In the genomic region with DNA sequence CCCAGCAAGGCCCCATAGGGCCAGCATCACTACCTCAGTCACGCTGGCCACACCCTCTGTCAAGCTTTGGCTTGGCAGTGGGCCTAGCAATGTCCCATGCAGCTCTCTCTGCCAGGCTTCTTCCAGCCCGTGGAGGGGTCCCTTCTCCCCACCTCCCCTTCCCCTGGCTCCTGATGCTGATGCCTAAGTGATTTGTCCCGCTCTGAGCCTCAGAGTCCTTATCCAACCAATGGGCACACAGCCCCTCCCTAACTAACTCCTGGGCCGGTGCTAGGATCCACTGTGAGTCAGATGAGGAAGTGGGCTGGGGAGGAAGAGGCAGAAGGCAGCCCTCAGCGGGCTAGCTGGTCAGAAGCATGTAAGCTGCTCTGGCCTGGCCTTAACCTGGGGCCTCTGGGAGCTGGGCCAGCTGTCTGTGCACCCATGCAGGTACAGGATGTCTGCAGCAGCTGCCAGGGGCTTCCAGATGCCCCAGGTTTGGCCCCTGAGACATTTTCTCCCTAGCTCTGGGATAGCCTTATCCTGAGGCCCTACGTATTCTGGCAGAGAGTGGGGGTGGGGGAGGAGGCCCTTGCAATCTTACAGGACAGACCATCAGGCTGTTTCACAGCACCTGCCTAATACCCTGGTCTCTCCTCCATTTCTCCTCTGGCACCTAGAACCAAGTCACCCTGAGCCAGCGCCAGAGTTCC, we compare ENCODE assay signal across 8 cellular contexts. TPM values are rescaled to one million over a fixed set of nuclear protein-coding genes. Genes with fewer than 3 reads are reported as not detected.
DNase-seq lines count a peak whose midpoint lies in the region; ATAC-seq, FAIRE-seq and TF ChIP-seq lines count a peak whose summit lies in the region.

No MANE protein-coding gene starts in this region.

- peak overlapping the region; percentile 79 for H3K4me2 ChIP-seq in endothelial cell of umbilical vein (ENCODE audit: insufficient read depth, low read length)

- H3K4me1 ChIP-seq in endothelial cell of umbilical vein (ENCODE audit: control insufficient read depth, extremely low read depth, insufficient read depth, low read length) (peaks cover 36% of the 10 kb centered on the region), mucosa of descending colon (ENCODE audit: low read depth) (peaks cover 17% of the 10 kb centered on the region), vagina (peaks cover 68% of the 10 kb centered on the region)

- peak overlapping the region; percentile 92 for H3K4me3 ChIP-seq in AG10803 (ENCODE audit: low read length)
- H3K4me3 ChIP-seq in endothelial cell of umbilical vein (replicated peaks in 1 of 3; ENCODE audit: insufficient read depth in 1 of 3, low read depth in 1 of 3, low read length in 3 of 3), result peak overlapping the region; percentile 76 to 78 (median 77)
- no peak overlapping the region for H3K4me3 ChIP-seq in mucosa of descending colon
- peak overlapping the region; percentile 71 to 98 for H3K4me3 ChIP-seq in vagina

- POLR2A ChIA-PET in endothelial cell of umbilical vein (lab: Charles Lee), result no interaction called here

- H3K27me3 ChIP-seq in endothelial cell of umbilical vein (ENCODE audit: control insufficient read depth in 2 of 2, insufficient read depth in 2 of 2, low read length in 2 of 2) (no peaks in the 10 kb centered on the region), vagina (no peaks in the 10 kb centered on the region)

- CTCF ChIA-PET in endothelial cell of umbilical vein (lab: Charles Lee), result interaction anchor here (0.9 to 2.0 kb wide), 7 partner anchors 16 to 106 kb away, joined by 3 to 15 read pairs (median 4); partner anchors contain the start of genes NKTR, SEC22C and SS18L2

- peak; percentile 56 for ATAC-seq in GM18517 (IDR thresholded peaks at IDR 0.05; ENCODE audit: unreplicated experiment)
- ATAC-seq in HG03342 (IDR thresholded peaks at IDR 0.05; ENCODE audit: unreplicated experiment), result peak; percentile 60
- ATAC-seq in SK-N-SH treated with all-trans-retinoic acid at 6 μM for 48 hours, result peak; percentile 65
- peak; percentile 87 for ATAC-seq in mucosa of descending colon

- TF ChIP-seq POLR2A in endothelial cell of umbilical vein (IDR thresholded peaks at IDR 0.05; ENCODE audit: low read depth, low read length) (peak; percentile 86), vagina (IDR thresholded peaks at IDR 0.05) (peak in 1 of 2 donors; percentile 79)

- H3K9me1 ChIP-seq in endothelial cell of umbilical vein (replicated peaks; ENCODE audit: control insufficient read depth, extremely low read depth, insufficient read depth, low read length), result no peaks in the 10 kb centered on the region

- peak; percentile 99 for FAIRE-seq in endothelial cell of umbilical vein (lab: Jason Lieb, UNC)

- dilution Hi-C loops in endothelial cell of umbilical vein (cut with MboI; ENCODE audit: extremely low pct_ligation_motif_present, low sequenced_read_pairs), result no loop called here

- peaks cover 37% of the 10 kb centered on the region for H3K79me2 ChIP-seq in endothelial cell of umbilical vein (ENCODE audit: control insufficient read depth, insufficient read depth, low read length)

- H3K36me3 ChIP-seq in endothelial cell of umbilical vein (ENCODE audit: control insufficient read depth in 2 of 2, extremely low read depth in 1 of 2, insufficient read depth in 2 of 2, low read length in 2 of 2) (peaks cover 3 to 9% of the 10 kb centered on the region in 2 experiments), mucosa of descending colon (ENCODE audit: low read depth) (no peaks in the 10 kb centered on the region), vagina (no peaks in the 10 kb centered on the region)

- H3K9ac ChIP-seq in endothelial cell of umbilical vein (replicated peaks; ENCODE audit: extremely low read depth, insufficient read depth, low read length), result peak overlapping the region; percentile 69

- intact Hi-C loops in endothelial cell of umbilical vein (cut with micrococcal nuclease) (loop anchor here (1.0 kb wide), 1 partner anchor 92 kb away; no protein-coding TSS in a partner anchor), mucosa of descending colon (cut with DNase I, micrococcal nuclease) (loop anchor here in 1 of 2 donors (10.0 kb wide), 1 partner anchor 92 kb away; no protein-coding TSS in a partner anchor), vagina (cut with DNase I) (no loop called here)

- TF ChIP-seq CTCF in AG10803 (conservative IDR thresholded peaks at IDR 0.05; ENCODE audit: low read length), result no peak
- no peak for TF ChIP-seq CTCF in endothelial cell of umbilical vein (IDR thresholded peaks at IDR 0.05; ENCODE audit: extremely low read depth in 1 of 2, insufficient read depth in 1 of 2, low read depth in 1 of 2, low read length in 2 of 2)
- TF ChIP-seq CTCF in mucosa of descending colon (IDR thresholded peaks at IDR 0.05), result no peak
- TF ChIP-seq CTCF in vagina (IDR thresholded peaks at IDR 0.05), result no peak

- H2AFZ ChIP-seq in endothelial cell of umbilical vein (ENCODE audit: low read depth, low read length), result peak overlapping the region; percentile 29

- DNase-seq in AG10803 (ENCODE audit: low read depth) (peak; percentile 70), endothelial cell of umbilical vein (ENCODE audit: low read depth, low spot score) (peak; percentile 80), mucosa of descending colon (peak; percentile 48 to 85 (median 63)), vagina (ENCODE audit: extremely low spot score in 2 of 2) (peak in 1 of 2 donors; percentile 91)
- DNase-seq in stimulated activated CD4-positive, alpha-beta T cell treated with anti-CD3 and anti-CD28 coated beads, Interleukin-12 subunit alpha, Interleukin-12 subunit beta, amount 100 ng/mL, for 4 hours, result no peak

- BruUV-seq in endothelial cell of umbilical vein (replicated peaks; lab: Mats Ljungman, UMichigan), result TSS peak; percentile 7

- no peaks in the 10 kb centered on the region for H4K20me1 ChIP-seq in endothelial cell of umbilical vein (replicated peaks; ENCODE audit: control insufficient read depth, extremely low read depth, insufficient read depth, low read length)

- H3K9me3 ChIP-seq in endothelial cell of umbilical vein (replicated peaks; ENCODE audit: control insufficient read depth, insufficient read depth, low read length) (no peaks in the 10 kb centered on the region), mucosa of descending colon (no peaks in the 10 kb centered on the region), vagina (no peaks in the 10 kb centered on the region)

- H3K27ac ChIP-seq in endothelial cell of umbilical vein (ENCODE audit: insufficient read depth, low read depth, low read length), result peak overlapping the region; percentile 57
- peak overlapping the region; percentile 96 for H3K27ac ChIP-seq in vagina

TF ChIP-seq in SK-N-SH treated with all-trans-retinoic acid at 6 μM for 48 hours, 23 proteins besides CTCF, POLR2A, EP300 and RAD21 (continues in another document):
- no peak for TF ChIP-seq ESRRG (CRISPR knock-in tag; IDR thresholded peaks at IDR 0.05)

TF ChIP-seq in endothelial cell of umbilical vein, 7 proteins besides CTCF, POLR2A, EP300 and RAD21:
- TF ChIP-seq EZH2 (IDR thresholded peaks at IDR 0.05; ENCODE audit: borderline replicate concordance, low read depth, low read length, severe bottlenecking) (no peak), POLR2AphosphoS5 (IDR thresholded peaks at IDR 0.05; ENCODE audit: insufficient read depth, low read depth, low read length) (peak; percentile 79), FOS (IDR thresholded peaks at IDR 0.05; ENCODE audit: borderline replicate concordance, insufficient read depth, low read length) (peak; percentile 67)

RNA-seq across cellular contexts. Expression of gene ZBTB47, which starts 0.7 kb away (rescaled TPM):
- total RNA-seq in endothelial cell of umbilical vein (13.0 and 14.5 TPM in 2 replicates), mucosa of descending colon (10 to 100 TPM in 2 of 3 donors, 1 to 10 TPM in 1; 3.1 to 45.5 (median 12.4) TPM), vagina (47.9 TPM)
- 10.6 and 13.2 TPM in 2 replicates for polyA plus RNA-seq in endothelial cell of umbilical vein
- 7.2 and 9.3 TPM in 2 replicates for polyA plus RNA-seq in endothelial cell of umbilical vein (2011; cell fraction: cytosol; rRNA removed)
- polyA plus RNA-seq in endothelial cell of umbilical vein (2011; cell fraction: nucleus; rRNA removed), result 13.6 and 17.0 TPM in 2 replicates
- 6.8 and 10.4 TPM in 2 replicates for polyA plus RNA-seq in endothelial cell of umbilical vein (2012)
- polyA minus RNA-seq in endothelial cell of umbilical vein, result 13.2 and 16.9 TPM in 2 replicates
- polyA minus RNA-seq in endothelial cell of umbilical vein (2011; cell fraction: cytosol; rRNA and poly(A)+ RNA removed), result 10.4 TPM
- polyA minus RNA-seq in endothelial cell of umbilical vein (2011; cell fraction: nucleus; rRNA and poly(A)+ RNA removed), result 7.6 and 13.3 TPM in 2 replicates

RNA-seq across cellular contexts. Expression of gene KLHL40, which starts 32.6 kb away (rescaled TPM):
- total RNA-seq in endothelial cell of umbilical vein (not detected in 2 replicates), mucosa of descending colon (not detected), vagina (not detected)
- not detected in 2 replicates for polyA plus RNA-seq in endothelial cell of umbilical vein
- not detected in 2 replicates for polyA plus RNA-seq in endothelial cell of umbilical vein (2011; cell fraction: cytosol; rRNA removed)
- not detected in 2 replicates for polyA plus RNA-seq in endothelial cell of umbilical vein (2011; cell fraction: nucleus; rRNA removed)
- polyA plus RNA-seq in endothelial cell of umbilical vein (2012), result not detected in 2 replicates
- polyA minus RNA-seq in endothelial cell of umbilical vein, result not detected in 2 replicates
- polyA minus RNA-seq in endothelial cell of umbilical vein (2011; cell fraction: cytosol; rRNA and poly(A)+ RNA removed), result not detected
- polyA minus RNA-seq in endothelial cell of umbilical vein (2011; cell fraction: nucleus; rRNA and poly(A)+ RNA removed), result not detected in 2 replicates

RNA-seq across cellular contexts. Expression of gene HHATL, which starts 49.8 kb away (rescaled TPM):
- total RNA-seq in endothelial cell of umbilical vein, result not detected in 2 replicates
- polyA plus RNA-seq in endothelial cell of umbilical vein, result 0.11 TPM in 1 of 2 replicates, not detected in the other
- not detected in 2 replicates for polyA plus RNA-seq in endothelial cell of umbilical vein (2011; cell fraction: cytosol; rRNA removed)
- polyA plus RNA-seq in endothelial cell of umbilical vein (2011; cell fraction: nucleus; rRNA removed), result not detected in 2 replicates
- not detected in 2 replicates for polyA plus RNA-seq in endothelial cell of umbilical vein (2012)
- polyA minus RNA-seq in endothelial cell of umbilical vein, result not detected in 2 replicates
- not detected for polyA minus RNA-seq in endothelial cell of umbilical vein (2011; cell fraction: cytosol; rRNA and poly(A)+ RNA removed)
- polyA minus RNA-seq in endothelial cell of umbilical vein (2011; cell fraction: nucleus; rRNA and poly(A)+ RNA removed), result not detected in 2 replicates
- under 1 TPM in 1 of 3 donors, not detected in 2; 0.70 TPM for total RNA-seq in mucosa of descending colon
- total RNA-seq in vagina, result not detected

RNA-seq across cellular contexts. Expression of gene NKTR, which starts 52.3 kb away (rescaled TPM):
- total RNA-seq in endothelial cell of umbilical vein (92.6 and 99.0 TPM in 2 replicates), mucosa of descending colon (10 to 100 TPM; 61.4 to 75.6 (median 70.5) TPM), vagina (128 TPM)
- 22.3 and 27.4 TPM in 2 replicates for polyA plus RNA-seq in endothelial cell of umbilical vein
- polyA plus RNA-seq in endothelial cell of umbilical vein (2011; cell fraction: cytosol; rRNA removed), result 8.7 and 14.4 TPM in 2 replicates
- polyA plus RNA-seq in endothelial cell of umbilical vein (2011; cell fraction: nucleus; rRNA removed), result 257 and 378 TPM in 2 replicates
- 35.0 and 49.7 TPM in 2 replicates for polyA plus RNA-seq in endothelial cell of umbilical vein (2012)
- polyA minus RNA-seq in endothelial cell of umbilical vein, result 51.7 and 60.7 TPM in 2 replicates
- polyA minus RNA-seq in endothelial cell of umbilical vein (2011; cell fraction: cytosol; rRNA and poly(A)+ RNA removed), result 23.9 TPM
- 197 and 292 TPM in 2 replicates for polyA minus RNA-seq in endothelial cell of umbilical vein (2011; cell fraction: nucleus; rRNA and poly(A)+ RNA removed)
